In genomic region chr9:98678244-98678842, GRCh38 we compare ENCODE assay signal across 8 cellular contexts. TPM values are rescaled to one million over a fixed set of nuclear protein-coding genes. Genes with fewer than 3 reads are reported as not detected.
A peak's percentile ranks its signal among the peaks of the same experiment; 100 is the strongest.
DNase-seq lines count a peak whose midpoint lies in the region; ATAC-seq, FAIRE-seq and TF ChIP-seq lines count a peak whose summit lies in the region.

No MANE protein-coding gene starts in this region.

- H3K9me2 ChIP-seq in Loucy (replicated peaks; ENCODE audit: low read depth, low read length) = no peaks in the 10 kb centered on the region

- H3K79me2 ChIP-seq in Loucy (ENCODE audit: insufficient read depth, low read length) (no peaks in the 10 kb centered on the region), endothelial cell of umbilical vein (ENCODE audit: control insufficient read depth, insufficient read depth, low read length) (peaks cover 9% of the 10 kb centered on the region)

- H3K9ac ChIP-seq in Loucy (ENCODE audit: low read depth, low read length, poor library complexity, severe bottlenecking) = no peak overlapping the region
- no peak overlapping the region for H3K9ac ChIP-seq in endothelial cell of umbilical vein (replicated peaks; ENCODE audit: extremely low read depth, insufficient read depth, low read length)

- H3K4me2 ChIP-seq in Loucy (ENCODE audit: low read depth, low read length, poor library complexity, severe bottlenecking) = no peak overlapping the region
- H3K4me2 ChIP-seq in endothelial cell of umbilical vein (ENCODE audit: insufficient read depth, low read length) = no peak overlapping the region

- no TSS peak for BruUV-seq in endothelial cell of umbilical vein (replicated peaks; lab: Mats Ljungman, UMichigan)

- H3K36me3 ChIP-seq in Loucy (ENCODE audit: insufficient read depth, low read length) = no peaks in the 10 kb centered on the region
- H3K36me3 ChIP-seq in endothelial cell of umbilical vein (ENCODE audit: control insufficient read depth in 2 of 2, extremely low read depth in 1 of 2, insufficient read depth in 2 of 2, low read length in 2 of 2) = no peaks in the 10 kb centered on the region
- no peaks in the 10 kb centered on the region for H3K36me3 ChIP-seq in spleen

- no peaks in the 10 kb centered on the region for H3K4me1 Mint-ChIP-seq in activated T-cell treated with anti-CD3 and anti-CD28 coated beads, Interleukin-2, amount 50 U/mL, for 24 hours (ENCODE audit: low read depth)

- H2AFZ ChIP-seq in Loucy (ENCODE audit: low read length) = no peak overlapping the region
- peak overlapping the region; percentile 22 for H2AFZ ChIP-seq in endothelial cell of umbilical vein (ENCODE audit: low read depth, low read length)

- TF ChIP-seq POLR2A in endothelial cell of umbilical vein (IDR thresholded peaks at IDR 0.05; ENCODE audit: low read depth, low read length) (no peak), spleen (IDR thresholded peaks at IDR 0.05) (no peak)

- H3F3A ChIP-seq in Loucy (ENCODE audit: low read depth) = no peaks in the 10 kb centered on the region

- no peaks in the 10 kb centered on the region for H3K9me1 ChIP-seq in endothelial cell of umbilical vein (replicated peaks; ENCODE audit: control insufficient read depth, extremely low read depth, insufficient read depth, low read length)

- no peak overlapping the region for H3K4me3 Mint-ChIP-seq in activated T-cell treated with anti-CD3 and anti-CD28 coated beads, Interleukin-2, amount 50 U/mL, for 24 hours

- CTCF ChIA-PET in endothelial cell of umbilical vein (lab: Charles Lee) = interaction anchor here (0.7 to 1.2 kb wide), 8 partner anchors 11 to 224 kb away, joined by 3 read pairs; no protein-coding TSS in a partner anchor

- H3K27me3 ChIP-seq in Loucy (ENCODE audit: insufficient read depth, low read length, poor library complexity, severe bottlenecking) (no peaks in the 10 kb centered on the region), endothelial cell of umbilical vein (ENCODE audit: control insufficient read depth in 2 of 2, insufficient read depth in 2 of 2, low read length in 2 of 2) (no peaks in the 10 kb centered on the region), spleen (replicated peaks in 1 of 7) (peaks cover 0 to 45% (median 0%) of the 10 kb centered on the region in 7 donors)

- no peak overlapping the region for H3K4me3 ChIP-seq in Loucy (ENCODE audit: low read length, poor library complexity, severe bottlenecking)
- H3K4me3 ChIP-seq in endothelial cell of umbilical vein (replicated peaks in 1 of 3; ENCODE audit: insufficient read depth in 1 of 3, low read depth in 1 of 3, low read length in 3 of 3) = no peak overlapping the region
- no peak overlapping the region for H3K4me3 ChIP-seq in spleen

- H3K4me1 ChIP-seq in Loucy (ENCODE audit: insufficient read depth, low read length, poor library complexity, severe bottlenecking) (no peaks in the 10 kb centered on the region), endothelial cell of umbilical vein (ENCODE audit: control insufficient read depth, extremely low read depth, insufficient read depth, low read length) (no peaks in the 10 kb centered on the region), spleen (no peaks in the 10 kb centered on the region)

- H3K27ac ChIP-seq in endothelial cell of umbilical vein (ENCODE audit: insufficient read depth, low read depth, low read length) (no peak overlapping the region), spleen (no peak overlapping the region)

- peak; percentile 5 for DNase-seq in activated T-cell treated with anti-CD3 and anti-CD28 coated beads for 48 hours (ENCODE audit: low read depth)
- no peak for DNase-seq in activated T-cell treated with anti-CD3 and anti-CD28 coated beads, Interleukin-2, amount 50 U/mL, for 24 hours
- peak; percentile 36 for DNase-seq in endothelial cell of umbilical vein (ENCODE audit: low read depth, low spot score)
- DNase-seq in spleen = peak; percentile 50
- no peak for DNase-seq in GDM1 (lab: John Stamatoyannopoulos, UW)
- no peak for DNase-seq in COLO829 (ENCODE audit: low spot score)

- dilution Hi-C loops in endothelial cell of umbilical vein (cut with MboI; ENCODE audit: extremely low pct_ligation_motif_present, low sequenced_read_pairs) = no loop called here

- no peak overlapping the region for H3K27ac Mint-ChIP-seq in activated T-cell treated with anti-CD3 and anti-CD28 coated beads, Interleukin-2, amount 50 U/mL, for 24 hours

- TF ChIP-seq CTCF in Loucy (conservative IDR thresholded peaks at IDR 0.05; ENCODE audit: low read length) (peak; percentile 56), endothelial cell of umbilical vein (IDR thresholded peaks at IDR 0.05; ENCODE audit: extremely low read depth in 1 of 2, insufficient read depth in 1 of 2, low read depth in 1 of 2, low read length in 2 of 2) (peak; percentile 68 to 75), spleen (IDR thresholded peaks at IDR 0.05 in 8 of 11, conservative IDR thresholded peaks at IDR 0.05 in 3 of 11) (peak in 5 of 11 experiments; percentile 26 to 45 (median 30))

- no peak for ATAC-seq in HG03521 (IDR thresholded peaks at IDR 0.05; ENCODE audit: unreplicated experiment)

- intact Hi-C loops in endothelial cell of umbilical vein (cut with micrococcal nuclease) = no loop called here
- intact Hi-C loops in spleen (cut with DNase I; ENCODE audit: low total_unique reads) = no loop called here

- POLR2A ChIA-PET in endothelial cell of umbilical vein (lab: Charles Lee) = no interaction called here

- H3K9me3 ChIP-seq in Loucy (ENCODE audit: insufficient read depth, low read depth, low read length) (no peaks in the 10 kb centered on the region), endothelial cell of umbilical vein (replicated peaks; ENCODE audit: control insufficient read depth, insufficient read depth, low read length) (no peaks in the 10 kb centered on the region), spleen (peaks cover 0 to 14% (median 7%) of the 10 kb centered on the region in 8 donors)

- H3K36me3 Mint-ChIP-seq in activated T-cell treated with anti-CD3 and anti-CD28 coated beads, Interleukin-2, amount 50 U/mL, for 24 hours (ENCODE audit: low read depth) = no peaks in the 10 kb centered on the region

- WGBS in spleen, 5 donors = 17 to 25% (median 20%) methylated on average over 9 of the region's 9 CpGs

- H4K20me1 ChIP-seq in Loucy (ENCODE audit: insufficient read depth, low read length, poor library complexity, severe bottlenecking) (no peaks in the 10 kb centered on the region), endothelial cell of umbilical vein (replicated peaks; ENCODE audit: control insufficient read depth, extremely low read depth, insufficient read depth, low read length) (no peaks in the 10 kb centered on the region)

- peak; percentile 77 for FAIRE-seq in endothelial cell of umbilical vein (lab: Jason Lieb, UNC)

- no peaks in the 10 kb centered on the region for H3K9me3 Mint-ChIP-seq in activated T-cell treated with anti-CD3 and anti-CD28 coated beads, Interleukin-2, amount 50 U/mL, for 24 hours

- peaks cover 37% of the 10 kb centered on the region for H3K27me3 Mint-ChIP-seq in activated T-cell treated with anti-CD3 and anti-CD28 coated beads, Interleukin-2, amount 50 U/mL, for 24 hours

TF ChIP-seq in endothelial cell of umbilical vein, 7 proteins besides CTCF, POLR2A, EP300 and RAD21:
- TF ChIP-seq FOS (IDR thresholded peaks at IDR 0.05; ENCODE audit: borderline replicate concordance, insufficient read depth, low read length) = no peak
- TF ChIP-seq POLR2AphosphoS5 (IDR thresholded peaks at IDR 0.05; ENCODE audit: insufficient read depth, low read depth, low read length) = no peak
- TF ChIP-seq MAX (IDR thresholded peaks at IDR 0.05; ENCODE audit: insufficient read depth, insufficient read length) = no peak
- TF ChIP-seq JUN (IDR thresholded peaks at IDR 0.05; ENCODE audit: borderline replicate concordance, insufficient read depth, insufficient read length, low read depth) = no peak
- no peak for TF ChIP-seq EZH2 (IDR thresholded peaks at IDR 0.05; ENCODE audit: borderline replicate concordance, low read depth, low read length, severe bottlenecking)

RNA-seq across cellular contexts. Expression of gene GABBR2, which starts 30.4 kb away (rescaled TPM):
- total RNA-seq in endothelial cell of umbilical vein = 6.3 and 9.2 TPM in 2 replicates
- polyA plus RNA-seq in endothelial cell of umbilical vein = 0.43 and 1.1 TPM in 2 replicates
- 1.7 and 3.4 TPM in 2 replicates for polyA plus RNA-seq in endothelial cell of umbilical vein (2011; cell fraction: cytosol; rRNA removed)
- polyA plus RNA-seq in endothelial cell of umbilical vein (2011; cell fraction: nucleus; rRNA removed) = 1.9 and 2.3 TPM in 2 replicates
- 12.9 and 16.7 TPM in 2 replicates for polyA plus RNA-seq in endothelial cell of umbilical vein (2012)
- 3.6 and 4.2 TPM in 2 replicates for polyA minus RNA-seq in endothelial cell of umbilical vein
- polyA minus RNA-seq in endothelial cell of umbilical vein (2011; cell fraction: cytosol; rRNA and poly(A)+ RNA removed) = not detected
- polyA minus RNA-seq in endothelial cell of umbilical vein (2011; cell fraction: nucleus; rRNA and poly(A)+ RNA removed) = 2.5 and 3.9 TPM in 2 replicates
- total RNA-seq in spleen = under 1 TPM in 1 of 7 donors, not detected in 6; 0.32 TPM
- under 1 TPM in 2 of 3 donors, not detected in 1; 0.03 to 0.07 TPM for polyA plus RNA-seq in spleen

Comparison
In these comparisons a context has a peak if more than half of its experiments do, and no peak if none do; other contexts are left out.
1. DNase-seq: peak in activated T-cell treated with anti-CD3 and anti-CD28 coated beads for 48 hours (single experiment), endothelial cell of umbilical vein (single experiment) and spleen (single experiment); none in activated T-cell treated with anti-CD3 and anti-CD28 coated beads, Interleukin-2, amount 50 U/mL, for 24 hours (single experiment), GDM1 (single experiment) and COLO829 (single experiment).